Comparison of ENCODE assay signal across 29 cellular contexts in the genomic region with DNA sequence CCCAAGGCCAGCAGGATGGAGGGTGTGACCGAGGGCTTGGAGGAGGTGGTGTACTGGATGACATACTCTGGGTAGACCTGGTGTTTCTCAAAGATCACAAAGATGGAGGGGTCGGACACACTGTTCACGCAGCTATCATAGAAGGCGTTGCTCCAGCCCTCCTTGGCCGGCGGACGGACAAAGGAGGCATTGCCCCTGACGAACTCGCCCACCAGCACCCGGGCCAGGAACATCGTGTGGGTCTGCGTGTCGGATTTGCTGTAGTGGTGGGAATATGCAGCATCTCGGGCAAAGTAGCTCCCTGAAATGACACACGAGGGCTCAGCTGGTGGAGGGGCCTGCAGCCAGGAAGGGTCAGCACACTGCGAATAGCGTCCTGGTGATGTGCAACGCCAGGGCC.
"Had no signal": no experiment of that assay in that cellular context is flagged by ENCODE, and none has a peak within 500 bp of the region (broad histone marks: within the 10 kb centered on the region; RNA-seq: fewer than 3 reads in every experiment).

No MANE protein-coding gene starts in this region.

- H3K4me3 ChIP-seq: adrenal gland, body of pancreas, colonic mucosa, esophagus squamous epithelium, gastroesophageal sphincter, heart right ventricle had no signal

- H3K9me3 ChIP-seq: adrenal gland, body of pancreas, colonic mucosa, esophagus squamous epithelium, gastroesophageal sphincter, heart right ventricle had no signal

- H3K4me1 ChIP-seq: adrenal gland, colonic mucosa, esophagus squamous epithelium, gastroesophageal sphincter, heart right ventricle had no signal

- H3K36me3 ChIP-seq: colonic mucosa, WERI-Rb-1 had no signal

- H3K4me3 Mint-ChIP-seq: activated B cell treated with CpG ODN at 0.5 μM for 24 hours; activated CD8-positive, alpha-beta memory T cell treated with anti-CD3 and anti-CD28 coated beads, Interleukin-2, amount 10 ng/mL, durations not matched to agents 7 days and 5 days; activated CD8-positive, alpha-beta T cell treated with anti-CD3 and anti-CD28 coated beads, Interleukin-2, amount 10 ng/mL, durations not matched to agents 7 days and 5 days; activated naive CD8-positive, alpha-beta T cell treated with anti-CD3 and anti-CD28 coated beads for 36 hours; activated naive CD8-positive, alpha-beta T cell treated with anti-CD3 and anti-CD28 coated beads, Interleukin-2, amount 50 U/mL, for 24 hours had no signal

- H3K27ac ChIP-seq: adrenal gland, body of pancreas, colonic mucosa, epithelial cell of prostate, esophagus squamous epithelium, gastroesophageal sphincter, heart right ventricle, WERI-Rb-1 had no signal

- H3K27me3 Mint-ChIP-seq: activated B cell treated with CpG ODN at 0.5 μM for 24 hours; activated CD8-positive, alpha-beta memory T cell treated with anti-CD3 and anti-CD28 coated beads, Interleukin-2, amount 10 ng/mL, durations not matched to agents 7 days and 5 days; activated naive CD8-positive, alpha-beta T cell treated with anti-CD3 and anti-CD28 coated beads for 36 hours; activated naive CD8-positive, alpha-beta T cell treated with anti-CD3 and anti-CD28 coated beads, Interleukin-2, amount 50 U/mL, for 24 hours had no signal

- H3K9me3 Mint-ChIP-seq: activated B cell treated with CpG ODN at 0.5 μM for 24 hours; activated naive CD8-positive, alpha-beta T cell treated with anti-CD3 and anti-CD28 coated beads for 36 hours; activated naive CD8-positive, alpha-beta T cell treated with anti-CD3 and anti-CD28 coated beads, Interleukin-2, amount 50 U/mL, for 24 hours had no signal

- ATAC-seq: activated CD4-positive, CD25-positive, alpha-beta regulatory T cell treated with anti-CD3 and anti-CD28 coated beads, Interleukin-2, amount 50 U/mL, for 24 hours; activated CD8-positive, alpha-beta memory T cell treated with anti-CD3 and anti-CD28 coated beads, Interleukin-2, amount 10 ng/mL, durations not matched to agents 7 days and 5 days; activated CD8-positive, alpha-beta T cell treated with anti-CD3 and anti-CD28 coated beads, Interleukin-2, amount 10 ng/mL, durations not matched to agents 7 days and 5 days; body of pancreas; gastroesophageal sphincter; heart right ventricle had no signal

- DNase-seq: activated B cell treated with CpG ODN at 0.5 μM for 24 hours; activated CD8-positive, alpha-beta memory T cell treated with anti-CD3 and anti-CD28 coated beads, Interleukin-2, amount 10 ng/mL, durations not matched to agents 7 days and 5 days; activated CD8-positive, alpha-beta memory T cell treated with anti-CD3 and anti-CD28 coated beads, Interleukin-2, amount 50 U/mL, for 4 hours; activated CD8-positive, alpha-beta T cell treated with anti-CD3 and anti-CD28 coated beads, Interleukin-2, amount 10 ng/mL, durations not matched to agents 7 days and 5 days; activated gamma-delta T cell; activated naive CD4-positive, alpha-beta T cell treated with anti-CD3 and anti-CD28 coated beads, Interleukin-2, amount 50 U/mL, for 16 hours; activated naive CD4-positive, alpha-beta T cell treated with Interleukin-2 at 50 U/mL for 16 hours; activated naive CD8-positive, alpha-beta T cell treated with anti-CD3 and anti-CD28 coated beads for 36 hours; activated naive CD8-positive, alpha-beta T cell treated with anti-CD3 and anti-CD28 coated beads, Interleukin-2, amount 50 U/mL, for 24 hours; activated T-cell treated with anti-CD3 and anti-CD28 coated beads, Interleukin-2, amount 50 U/mL, for 1 hour; activated T-cell treated with anti-CD3 and anti-CD28 coated beads, Interleukin-2, amount 50 U/mL, for 48 hours; amygdala; aorta; body of pancreas; cerebellar nuclear complex; colonic mucosa; effector CD8-positive, alpha-beta T cell; esophagus squamous epithelium; foreskin melanocyte; heart right ventricle; T-helper 2 cell; WERI-Rb-1 had no signal

- H3K4me1 Mint-ChIP-seq: activated B cell treated with CpG ODN at 0.5 μM for 24 hours; activated naive CD8-positive, alpha-beta T cell treated with anti-CD3 and anti-CD28 coated beads for 36 hours; activated naive CD8-positive, alpha-beta T cell treated with anti-CD3 and anti-CD28 coated beads, Interleukin-2, amount 50 U/mL, for 24 hours had no signal

- H3K27ac Mint-ChIP-seq: activated B cell treated with CpG ODN at 0.5 μM for 24 hours; activated CD8-positive, alpha-beta memory T cell treated with anti-CD3 and anti-CD28 coated beads, Interleukin-2, amount 10 ng/mL, durations not matched to agents 7 days and 5 days; activated CD8-positive, alpha-beta T cell treated with anti-CD3 and anti-CD28 coated beads, Interleukin-2, amount 10 ng/mL, durations not matched to agents 7 days and 5 days; activated naive CD8-positive, alpha-beta T cell treated with anti-CD3 and anti-CD28 coated beads for 36 hours; activated naive CD8-positive, alpha-beta T cell treated with anti-CD3 and anti-CD28 coated beads, Interleukin-2, amount 50 U/mL, for 24 hours had no signal

- H3K27me3 ChIP-seq: adrenal gland, body of pancreas, colonic mucosa, esophagus squamous epithelium, gastroesophageal sphincter, heart right ventricle had no signal

- FAIRE-seq: endometrium, endothelial cell of umbilical vein, TTC549 had no signal
